Comparison of ENCODE assay signal across 19 cellular contexts in genomic region chr1:91901231-91901630, GRCh38. TPM values are rescaled to one million over a fixed set of nuclear protein-coding genes. Genes with fewer than 3 reads are reported as not detected.
"Had no signal": no experiment of that assay in that cellular context is flagged by ENCODE, and none has a peak within 500 bp of the region (broad histone marks: within the 10 kb centered on the region; RNA-seq: fewer than 3 reads in every experiment).

No MANE protein-coding gene starts in this region.

- H3K27ac ChIP-seq: esophagus muscularis mucosa, gastrocnemius medialis, heart right ventricle had no signal

- H3K27me3 ChIP-seq: esophagus muscularis mucosa, gastrocnemius medialis, heart right ventricle had no signal

- DNase-seq: cortex of kidney; effector memory CD4-positive, alpha-beta T cell; gastrocnemius medialis; heart right ventricle; hypothalamus; mesendoderm; naive thymus-derived CD4-positive, alpha-beta T cell; nephron progenitor cell; posterior cingulate gyrus; stimulated activated CD4-positive, alpha-beta T cell treated with anti-CD3 and anti-CD28 coated beads, Interleukin-2, amount 100 ng/mL, for 24 hours; stimulated activated CD4-positive, alpha-beta T cell treated with anti-CD3 and anti-CD28 coated beads, Interleukin-4, amount 100 ng/mL, for 4 hours; stimulated activated naive CD4-positive, alpha-beta T cell had no signal

- H3K4me1 Mint-ChIP-seq: nephron progenitor cell had no signal

- ATAC-seq: naive thymus-derived CD4-positive, alpha-beta T cell had no signal

- H3K9me3 Mint-ChIP-seq: naive thymus-derived CD4-positive, alpha-beta T cell; nephron progenitor cell had no signal

- H3K4me3 ChIP-seq: esophagus muscularis mucosa, gastrocnemius medialis, heart right ventricle had no signal

- H3K36me3 ChIP-seq: esophagus muscularis mucosa, gastrocnemius medialis, heart right ventricle had no signal

- H3K27ac Mint-ChIP-seq: naive thymus-derived CD4-positive, alpha-beta T cell; nephron progenitor cell had no signal

- H3K9me3 ChIP-seq: esophagus muscularis mucosa, gastrocnemius medialis, heart right ventricle had no signal

- H3K4me3 Mint-ChIP-seq: naive thymus-derived CD4-positive, alpha-beta T cell; nephron progenitor cell had no signal

RNA-seq across cellular contexts. Expression of gene BRDT, which starts 48.0 kb away (rescaled TPM):
- total RNA-seq: esophagus muscularis mucosa; gastrocnemius medialis; liver; lung microvascular endothelial cell; naive thymus-derived CD4-positive, alpha-beta T cell; pulmonary artery endothelial cell; sciatic nerve; skeletal muscle tissue; urinary bladder had no signal
- polyA plus RNA-seq: heart right ventricle; liver; naive thymus-derived CD4-positive, alpha-beta T cell; urinary bladder had no signal
